Comparison of ENCODE assay signal across 8 cellular contexts in genomic region chr1:85109475-85109874, GRCh38.
DNase-seq lines count a peak whose midpoint lies in the region; ATAC-seq and TF ChIP-seq lines count a peak whose summit lies in the region.

No MANE protein-coding gene starts in this region.

- H3K27ac Mint-ChIP-seq in activated CD4-positive, alpha-beta memory T cell treated with anti-CD3 and anti-CD28 coated beads, Interleukin-2, amount 10 ng/mL, durations not matched to agents 7 days and 5 days = no peak overlapping the region
- H3K27ac Mint-ChIP-seq in neural progenitor cell = no peak overlapping the region

- CTCF ChIA-PET in activated CD4-positive, alpha-beta memory T cell treated with anti-CD3 and anti-CD28 coated beads, Interleukin-2, amount 10 ng/mL, durations not matched to agents 7 days and 5 days (lab: Charles Lee) = interaction anchor here (0.7 to 7.0 kb wide), 11 partner anchors 14 to 165 kb away, joined by 3 to 37 read pairs (median 5); partner anchors contain the start of gene C1orf52

- H3K9ac ChIP-seq in fibroblast of lung (ENCODE audit: insufficient read depth, low read length) = no peak overlapping the region
- H3K9ac ChIP-seq in neural progenitor cell = no peak overlapping the region

- DNase-seq in ACHN (peak; percentile 69), NCI-H510A (lab: John Stamatoyannopoulos, UW) (peak; percentile 51), fibroblast of lung (ENCODE audit: low read depth in 2 of 2) (peak; percentile 55 to 82), neural progenitor cell (ENCODE audit: low spot score) (peak; percentile 81), GOT3 (lab: John Stamatoyannopoulos, UW) (no peak)
- DNase-seq in activated CD4-positive, alpha-beta memory T cell treated with anti-CD3 and anti-CD28 coated beads, Interleukin-2, amount 10 ng/mL, durations not matched to agents 7 days and 5 days = peak; percentile 31

- no peaks in the 10 kb centered on the region for H3K36me3 Mint-ChIP-seq in activated CD4-positive, alpha-beta memory T cell treated with anti-CD3 and anti-CD28 coated beads, Interleukin-2, amount 10 ng/mL, durations not matched to agents 7 days and 5 days (ENCODE audit: low read depth)
- no peaks in the 10 kb centered on the region for H3K36me3 Mint-ChIP-seq in neural progenitor cell

- no peak overlapping the region for H3K27ac ChIP-seq in fibroblast of lung (ENCODE audit: insufficient read depth, low read length)
- no peak overlapping the region for H3K27ac ChIP-seq in neural progenitor cell

- no peaks in the 10 kb centered on the region for H3K4me1 Mint-ChIP-seq in activated CD4-positive, alpha-beta memory T cell treated with anti-CD3 and anti-CD28 coated beads, Interleukin-2, amount 10 ng/mL, durations not matched to agents 7 days and 5 days
- no peaks in the 10 kb centered on the region for H3K4me1 Mint-ChIP-seq in neural progenitor cell

- POLR2A ChIA-PET in activated CD4-positive, alpha-beta memory T cell treated with anti-CD3 and anti-CD28 coated beads, Interleukin-2, amount 10 ng/mL, durations not matched to agents 7 days and 5 days (lab: Charles Lee) = interaction anchor here (1.1 to 1.2 kb wide), 2 partner anchors 91 to 165 kb away, joined by 3 read pairs; partner anchors contain the start of gene SYDE2

- H3K9me3 Mint-ChIP-seq in activated CD4-positive, alpha-beta memory T cell treated with anti-CD3 and anti-CD28 coated beads, Interleukin-2, amount 10 ng/mL, durations not matched to agents 7 days and 5 days = no peaks in the 10 kb centered on the region
- H3K9me3 Mint-ChIP-seq in neural progenitor cell = no peaks in the 10 kb centered on the region

- no peaks in the 10 kb centered on the region for H3K27me3 ChIP-seq in fibroblast of lung (ENCODE audit: control insufficient read depth, insufficient read depth, low read length)
- no peaks in the 10 kb centered on the region for H3K27me3 ChIP-seq in neural progenitor cell

- no peak overlapping the region for H2AFZ ChIP-seq in fibroblast of lung (ENCODE audit: low read length)
- H2AFZ ChIP-seq in neural progenitor cell (replicated peaks) = no peak overlapping the region

- H3K4me1 ChIP-seq in fibroblast of lung (ENCODE audit: control insufficient read depth, extremely low read depth, insufficient read depth, low read length) (no peaks in the 10 kb centered on the region), neural progenitor cell (no peaks in the 10 kb centered on the region)

- H4K20me1 ChIP-seq in fibroblast of lung (ENCODE audit: control insufficient read depth, extremely low read depth, insufficient read depth, low read length) (no peaks in the 10 kb centered on the region), neural progenitor cell (ENCODE audit: low read depth) (no peaks in the 10 kb centered on the region)

- in situ Hi-C loops in ACHN (cut with HindIII; ENCODE audit: low pct_ligation_motif_present, low pct_unique_long_range_greater_than_20kb, low sequenced_read_pairs) = no loop called here

- no peaks in the 10 kb centered on the region for H3F3A ChIP-seq in neural progenitor cell (ENCODE audit: low read depth)

- TF ChIP-seq CTCF in GM12875 (IDR thresholded peaks at IDR 0.05; ENCODE audit: borderline replicate concordance, insufficient read depth, low read depth, low read length) = peak; percentile 79
- TF ChIP-seq CTCF in fibroblast of lung (conservative IDR thresholded peaks at IDR 0.05 in 1 of 2, IDR thresholded peaks at IDR 0.05 in 1 of 2; ENCODE audit: low read depth in 1 of 2, low read length in 2 of 2) = peak; percentile 88 to 96
- peak; percentile 79 for TF ChIP-seq CTCF in neural progenitor cell (IDR thresholded peaks at IDR 0.05)

- peaks cover 11% of the 10 kb centered on the region for H3K27me3 Mint-ChIP-seq in activated CD4-positive, alpha-beta memory T cell treated with anti-CD3 and anti-CD28 coated beads, Interleukin-2, amount 10 ng/mL, durations not matched to agents 7 days and 5 days
- H3K27me3 Mint-ChIP-seq in neural progenitor cell (ENCODE audit: insufficient read depth, low read depth) = no peaks in the 10 kb centered on the region

- H3K4me2 ChIP-seq in fibroblast of lung (ENCODE audit: extremely low read depth, insufficient read depth, low read length) (no peak overlapping the region), neural progenitor cell (no peak overlapping the region)

- H3K36me3 ChIP-seq in fibroblast of lung (ENCODE audit: control insufficient read depth, insufficient read depth, low read length) (no peaks in the 10 kb centered on the region), neural progenitor cell (no peaks in the 10 kb centered on the region)

- ATAC-seq in HG03103 (IDR thresholded peaks at IDR 0.05; ENCODE audit: low read depth, unreplicated experiment) = peak; percentile 76

- H3K4me3 Mint-ChIP-seq in activated CD4-positive, alpha-beta memory T cell treated with anti-CD3 and anti-CD28 coated beads, Interleukin-2, amount 10 ng/mL, durations not matched to agents 7 days and 5 days = no peak overlapping the region
- no peak overlapping the region for H3K4me3 Mint-ChIP-seq in neural progenitor cell

- H3K4me3 ChIP-seq in GM12875 (ENCODE audit: low read depth, low read length) (no peak overlapping the region), fibroblast of lung (replicated peaks in 1 of 4; ENCODE audit: control extremely low read depth in 1 of 4, insufficient read depth in 1 of 4, low read depth in 3 of 4, low read length in 4 of 4) (no peak overlapping the region), neural progenitor cell (no peak overlapping the region)

- no peaks in the 10 kb centered on the region for H3K79me2 ChIP-seq in fibroblast of lung (ENCODE audit: control insufficient read depth, insufficient read depth, low read length)
- H3K79me2 ChIP-seq in neural progenitor cell (ENCODE audit: low read depth) = no peaks in the 10 kb centered on the region

- H3K9me3 ChIP-seq in fibroblast of lung (ENCODE audit: control insufficient read depth, insufficient read depth, low read depth, low read length) (no peaks in the 10 kb centered on the region), neural progenitor cell (ENCODE audit: low read depth) (no peaks in the 10 kb centered on the region)
